ENCODE assay signal across 1 cellular context in the genomic region with DNA sequence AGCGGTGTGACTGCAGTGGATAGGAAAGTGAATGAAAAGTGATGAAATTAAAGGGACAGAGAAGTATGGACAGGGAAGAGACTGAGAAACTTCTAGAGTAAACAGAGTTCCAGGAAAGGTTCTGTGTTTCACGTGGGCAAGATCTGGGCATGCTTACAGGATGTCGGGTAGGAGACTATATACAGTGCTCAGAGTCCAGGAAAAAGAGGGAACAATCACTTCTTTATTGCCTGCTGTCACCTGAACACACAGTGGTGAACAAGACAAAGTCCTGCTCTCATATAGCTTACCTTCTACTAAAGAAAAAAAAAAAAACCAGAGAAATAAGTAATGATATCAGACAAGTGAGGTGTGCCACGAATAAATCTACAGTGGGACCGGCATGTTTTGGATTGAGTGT.
TF ChIP-seq lines count a peak whose summit lies in the region.

No MANE protein-coding gene starts in this region.

TF ChIP-seq in K562, 482 proteins besides CTCF, POLR2A, EP300 and RAD21 (continued from another document):
- TF ChIP-seq, protein P1, sequence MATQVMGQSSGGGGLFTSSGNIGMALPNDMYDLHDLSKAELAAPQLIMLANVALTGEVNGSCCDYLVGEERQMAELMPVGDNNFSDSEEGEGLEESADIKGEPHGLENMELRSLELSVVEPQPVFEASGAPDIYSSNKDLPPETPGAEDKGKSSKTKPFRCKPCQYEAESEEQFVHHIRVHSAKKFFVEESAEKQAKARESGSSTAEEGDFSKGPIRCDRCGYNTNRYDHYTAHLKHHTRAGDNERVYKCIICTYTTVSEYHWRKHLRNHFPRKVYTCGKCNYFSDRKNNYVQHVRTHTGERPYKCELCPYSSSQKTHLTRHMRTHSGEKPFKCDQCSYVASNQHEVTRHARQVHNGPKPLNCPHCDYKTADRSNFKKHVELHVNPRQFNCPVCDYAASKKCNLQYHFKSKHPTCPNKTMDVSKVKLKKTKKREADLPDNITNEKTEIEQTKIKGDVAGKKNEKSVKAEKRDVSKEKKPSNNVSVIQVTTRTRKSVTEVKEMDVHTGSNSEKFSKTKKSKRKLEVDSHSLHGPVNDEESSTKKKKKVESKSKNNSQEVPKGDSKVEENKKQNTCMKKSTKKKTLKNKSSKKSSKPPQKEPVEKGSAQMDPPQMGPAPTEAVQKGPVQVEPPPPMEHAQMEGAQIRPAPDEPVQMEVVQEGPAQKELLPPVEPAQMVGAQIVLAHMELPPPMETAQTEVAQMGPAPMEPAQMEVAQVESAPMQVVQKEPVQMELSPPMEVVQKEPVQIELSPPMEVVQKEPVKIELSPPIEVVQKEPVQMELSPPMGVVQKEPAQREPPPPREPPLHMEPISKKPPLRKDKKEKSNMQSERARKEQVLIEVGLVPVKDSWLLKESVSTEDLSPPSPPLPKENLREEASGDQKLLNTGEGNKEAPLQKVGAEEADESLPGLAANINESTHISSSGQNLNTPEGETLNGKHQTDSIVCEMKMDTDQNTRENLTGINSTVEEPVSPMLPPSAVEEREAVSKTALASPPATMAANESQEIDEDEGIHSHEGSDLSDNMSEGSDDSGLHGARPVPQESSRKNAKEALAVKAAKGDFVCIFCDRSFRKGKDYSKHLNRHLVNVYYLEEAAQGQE (CRISPR knock-in tag; IDR thresholded peaks at IDR 0.05; ENCODE audit: low read depth), result no peak
- TF ChIP-seq ZNF316 (IDR thresholded peaks at IDR 0.05), result peak; percentile 53
- no peak for TF ChIP-seq NFE2 (IDR thresholded peaks at IDR 0.05; ENCODE audit: low read depth)
